In the genomic region with DNA sequence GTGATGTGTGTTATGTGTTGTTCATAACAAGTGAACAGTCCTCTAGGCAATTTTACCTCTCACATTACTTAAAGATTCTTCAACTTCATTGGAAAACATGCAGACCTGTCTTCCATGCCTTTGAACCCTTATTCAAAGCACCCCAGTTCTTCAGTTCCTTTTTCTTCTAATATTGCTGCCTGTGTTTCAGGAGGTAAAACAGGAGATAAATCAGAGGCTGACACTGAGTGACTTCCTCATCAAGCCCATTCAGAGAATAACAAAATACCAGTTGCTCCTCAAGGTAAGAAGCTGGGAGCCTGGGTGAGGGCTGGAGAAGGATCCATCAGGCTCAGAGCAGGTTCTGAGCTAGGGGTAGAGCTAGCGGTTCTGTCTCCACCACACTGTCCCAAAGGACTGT, we compare ENCODE assay signal across 1 cellular context.
TF ChIP-seq lines count a peak whose summit lies in the region.

No MANE protein-coding gene starts in this region.

TF ChIP-seq in IMR-90, 13 proteins besides CTCF, POLR2A, EP300 and RAD21 (continued from another document):
- no peak for TF ChIP-seq MXI1 (IDR thresholded peaks at IDR 0.05; ENCODE audit: borderline replicate concordance, low read depth, low read length)
- no peak for TF ChIP-seq MAZ (IDR thresholded peaks at IDR 0.05; ENCODE audit: borderline replicate concordance, low read depth, low read length)
- no peak for TF ChIP-seq RCOR1 (IDR thresholded peaks at IDR 0.05; ENCODE audit: insufficient replicate concordance, low read length)
